Comparison of ENCODE assay signal across 8 cellular contexts in genomic region chr10:52004342-52004949, GRCh38.
DNase-seq lines count a peak whose midpoint lies in the region; ATAC-seq, FAIRE-seq and TF ChIP-seq lines count a peak whose summit lies in the region.

No MANE protein-coding gene starts in this region.

- H3K4me1 ChIP-seq in Loucy (ENCODE audit: insufficient read depth, low read length, poor library complexity, severe bottlenecking) (no peaks in the 10 kb centered on the region), K562 (replicated peaks in 1 of 2; ENCODE audit: control insufficient read depth in 2 of 2, insufficient read depth in 2 of 2, low read length in 2 of 2) (no peaks in the 10 kb centered on the region), left lung (no peaks in the 10 kb centered on the region)

- DNase-seq in DMS114 treated with DMSO at 0.1 percent for 48 hours (lab: John Stamatoyannopoulos, UW; ENCODE audit: unreplicated experiment), result peak; percentile 39
- peak; percentile 9 to 22 (median 15) for DNase-seq in K562 (ENCODE audit: extremely low read depth in 1 of 4, low spot score in 3 of 4)
- DNase-seq in left lung, result no peak
- DNase-seq in stimulated activated effector memory CD8-positive, alpha-beta T cell treated with anti-CD3 and anti-CD28 coated beads, Interleukin-12 subunit alpha, Interleukin-12 subunit beta, amount 100 ng/mL, for 72 hours (ENCODE audit: low spot score in 2 of 2), result no peak
- DNase-seq in NCI-H128 (lab: John Stamatoyannopoulos, UW; ENCODE audit: unreplicated experiment), result no peak

- H3K9me3 Mint-ChIP-seq in stimulated activated effector memory CD8-positive, alpha-beta T cell treated with anti-CD3 and anti-CD28 coated beads, Interleukin-12 subunit alpha, Interleukin-12 subunit beta, amount 100 ng/mL, for 72 hours, result peaks cover 7% of the 10 kb centered on the region
- H3K9me3 Mint-ChIP-seq in stimulated activated memory B cell treated with anti-CD40 and anti-IgM and Interleukin-4, amounts not matched to agents 10 μg/mL and 1 μg/mL and 100 μg/mL, for 72 hours, result peaks cover 13% of the 10 kb centered on the region

- no peaks in the 10 kb centered on the region for H3F3A ChIP-seq in Loucy (ENCODE audit: low read depth)

- POLR2A ChIA-PET in K562 (lab: Yijun Ruan, JAX), result no interaction called here

- no peaks in the 10 kb centered on the region for H3K9me2 ChIP-seq in Loucy (replicated peaks; ENCODE audit: low read depth, low read length)

- H4K20me1 ChIP-seq in Loucy (ENCODE audit: insufficient read depth, low read length, poor library complexity, severe bottlenecking) (no peaks in the 10 kb centered on the region), K562 (replicated peaks; ENCODE audit: control insufficient read depth, insufficient read depth, low read length) (no peaks in the 10 kb centered on the region)

- H3K4me3 ChIP-seq in Loucy (ENCODE audit: low read length, poor library complexity, severe bottlenecking), result no peak overlapping the region
- H3K4me3 ChIP-seq in K562, result no peak overlapping the region
- H3K4me3 ChIP-seq in left lung, result no peak overlapping the region

- H3K27me3 Mint-ChIP-seq in stimulated activated memory B cell treated with anti-CD40 and anti-IgM and Interleukin-4, amounts not matched to agents 10 μg/mL and 1 μg/mL and 100 μg/mL, for 72 hours, result no peaks in the 10 kb centered on the region

- H3K79me2 ChIP-seq in Loucy (ENCODE audit: insufficient read depth, low read length) (no peaks in the 10 kb centered on the region), K562 (ENCODE audit: control insufficient read depth, insufficient read depth, low read length) (no peaks in the 10 kb centered on the region)

- peak in 1 of 2 experiments; percentile 36; a peak in 1 of 4 replicates for TF ChIP-seq RAD21 in K562 (CRISPR knock-in tag; conservative IDR thresholded peaks at IDR 0.05 in 1 of 2, IDR thresholded peaks at IDR 0.05 in 1 of 2)

- no TSS peak for BruUV-seq in K562 (replicated peaks; lab: Mats Ljungman, UMichigan)

- H3K9ac ChIP-seq in Loucy (ENCODE audit: low read depth, low read length, poor library complexity, severe bottlenecking), result no peak overlapping the region
- H3K9ac ChIP-seq in K562 (ENCODE audit: insufficient read depth in 1 of 2, low read depth in 2 of 2, low read length in 2 of 2), result no peak overlapping the region

- H3K9me1 ChIP-seq in K562 (ENCODE audit: control insufficient read depth, insufficient read depth, low read length), result no peaks in the 10 kb centered on the region

- H3K36me3 ChIP-seq in Loucy (ENCODE audit: insufficient read depth, low read length) (no peaks in the 10 kb centered on the region), K562 (ENCODE audit: control insufficient read depth, insufficient read depth, low read length) (no peaks in the 10 kb centered on the region), left lung (no peaks in the 10 kb centered on the region)

- H3K4me3 Mint-ChIP-seq in stimulated activated effector memory CD8-positive, alpha-beta T cell treated with anti-CD3 and anti-CD28 coated beads, Interleukin-12 subunit alpha, Interleukin-12 subunit beta, amount 100 ng/mL, for 72 hours, result no peak overlapping the region
- no peak overlapping the region for H3K4me3 Mint-ChIP-seq in stimulated activated memory B cell treated with anti-CD40 and anti-IgM and Interleukin-4, amounts not matched to agents 10 μg/mL and 1 μg/mL and 100 μg/mL, for 72 hours

- no peak for TF ChIP-seq POLR2A in K562 (conservative IDR thresholded peaks at IDR 0.05)

- no peaks in the 10 kb centered on the region for H3K27me3 ChIP-seq in Loucy (ENCODE audit: insufficient read depth, low read length, poor library complexity, severe bottlenecking)
- H3K27me3 ChIP-seq in K562 (ENCODE audit: control insufficient read depth in 2 of 2, insufficient read depth in 2 of 2, low read length in 2 of 2), result no peaks in the 10 kb centered on the region
- H3K27me3 ChIP-seq in left lung, result no peaks in the 10 kb centered on the region

- CTCF ChIA-PET in K562 (lab: Yijun Ruan, JAX; ENCODE audit: low intra/inter-chr PET ratio), result no interaction called here

- H2AFZ ChIP-seq in Loucy (ENCODE audit: low read length) (no peak overlapping the region), K562 (ENCODE audit: low read depth, low read length) (no peak overlapping the region)

- TF ChIP-seq EP300 in K562 (IDR thresholded peaks at IDR 0.05; ENCODE audit: low read length), result no peak

- no peaks in the 10 kb centered on the region for H3K4me1 Mint-ChIP-seq in stimulated activated effector memory CD8-positive, alpha-beta T cell treated with anti-CD3 and anti-CD28 coated beads, Interleukin-12 subunit alpha, Interleukin-12 subunit beta, amount 100 ng/mL, for 72 hours
- H3K4me1 Mint-ChIP-seq in stimulated activated memory B cell treated with anti-CD40 and anti-IgM and Interleukin-4, amounts not matched to agents 10 μg/mL and 1 μg/mL and 100 μg/mL, for 72 hours, result no peaks in the 10 kb centered on the region

- in situ Hi-C loops in K562 (cut with MboI), result no loop called here

- peak; percentile 52 for FAIRE-seq in K562 (lab: Jason Lieb, UNC)

- ATAC-seq in GM21526 (IDR thresholded peaks at IDR 0.05; ENCODE audit: low FRiP score, unreplicated experiment) (peak; percentile 81), K562 (no peak), left lung (peak; percentile 63)
- no peak for ATAC-seq in stimulated activated effector memory CD8-positive, alpha-beta T cell treated with anti-CD3 and anti-CD28 coated beads, Interleukin-12 subunit alpha, Interleukin-12 subunit beta, amount 100 ng/mL, for 72 hours
- ATAC-seq in stimulated activated memory B cell treated with anti-CD40 and anti-IgM and Interleukin-4, amounts not matched to agents 10 μg/mL and 1 μg/mL and 100 μg/mL, for 72 hours, result no peak

- H3K27ac ChIP-seq in K562 (ENCODE audit: extremely low read depth, low read depth, low read length) (no peak overlapping the region), left lung (no peak overlapping the region)

- no peaks in the 10 kb centered on the region; the same call in 1 of the 2 replicates for H3K9me3 ChIP-seq in Loucy (ENCODE audit: insufficient read depth, low read depth, low read length)
- H3K9me3 ChIP-seq in K562 (replicated peaks; ENCODE audit: control insufficient read depth, insufficient read depth, low read depth, low read length), result no peaks in the 10 kb centered on the region
- H3K9me3 ChIP-seq in left lung, result peaks cover 0 to 4% of the 10 kb centered on the region in 2 donors

- no peak overlapping the region for H3K4me2 ChIP-seq in Loucy (ENCODE audit: low read depth, low read length, poor library complexity, severe bottlenecking)
- no peak overlapping the region for H3K4me2 ChIP-seq in K562 (ENCODE audit: insufficient read depth, low read length)

- WGBS in K562 (ENCODE audit: insufficient coverage, low coverage, missing lambda C conversion rate), result 1% methylated on average over 5 of the region's 5 CpGs

- no peak overlapping the region for H3K27ac Mint-ChIP-seq in stimulated activated effector memory CD8-positive, alpha-beta T cell treated with anti-CD3 and anti-CD28 coated beads, Interleukin-12 subunit alpha, Interleukin-12 subunit beta, amount 100 ng/mL, for 72 hours
- no peak overlapping the region for H3K27ac Mint-ChIP-seq in stimulated activated memory B cell treated with anti-CD40 and anti-IgM and Interleukin-4, amounts not matched to agents 10 μg/mL and 1 μg/mL and 100 μg/mL, for 72 hours

- TF ChIP-seq CTCF in Loucy (conservative IDR thresholded peaks at IDR 0.05; ENCODE audit: low read length) (peak; percentile 73), K562 (IDR thresholded peaks at IDR 0.05 in 2 of 3, conservative IDR thresholded peaks at IDR 0.05 in 1 of 3; ENCODE audit: insufficient read depth in 2 of 3, low read depth in 1 of 3, low read length in 3 of 3) (peak in 1 of 3 experiments; percentile 48; a peak in 2 of 6 replicates), left lung (IDR thresholded peaks at IDR 0.05) (peak; percentile 27 to 29)

- intact Hi-C loops in K562 (cut with micrococcal nuclease) (no loop called here), left lung (cut with DNase I) (no loop called here)

- no peaks in the 10 kb centered on the region for H3K36me3 Mint-ChIP-seq in stimulated activated effector memory CD8-positive, alpha-beta T cell treated with anti-CD3 and anti-CD28 coated beads, Interleukin-12 subunit alpha, Interleukin-12 subunit beta, amount 100 ng/mL, for 72 hours
- no peaks in the 10 kb centered on the region for H3K36me3 Mint-ChIP-seq in stimulated activated memory B cell treated with anti-CD40 and anti-IgM and Interleukin-4, amounts not matched to agents 10 μg/mL and 1 μg/mL and 100 μg/mL, for 72 hours

TF ChIP-seq in K562, 482 proteins besides CTCF, POLR2A, EP300 and RAD21:
- no peak for TF ChIP-seq ZNF512 (tag; IDR thresholded peaks at IDR 0.05)

Comparison
In these comparisons a context has a peak if more than half of its experiments do, and no peak if none do; other contexts are left out.
1. DNase-seq: peak in DMS114 treated with DMSO at 0.1 percent for 48 hours (single experiment) and K562 (4 of 4); none in left lung (0 of 2), stimulated activated effector memory CD8-positive, alpha-beta T cell treated with anti-CD3 and anti-CD28 coated beads, Interleukin-12 subunit alpha, Interleukin-12 subunit beta, amount 100 ng/mL, for 72 hours (0 of 2) and NCI-H128 (single experiment).
2. ATAC-seq: peak in GM21526 (single experiment) and left lung (single experiment); none in K562 (single experiment), stimulated activated effector memory CD8-positive, alpha-beta T cell treated with anti-CD3 and anti-CD28 coated beads, Interleukin-12 subunit alpha, Interleukin-12 subunit beta, amount 100 ng/mL, for 72 hours (single experiment) and stimulated activated memory B cell treated with anti-CD40 and anti-IgM and Interleukin-4, amounts not matched to agents 10 μg/mL and 1 μg/mL and 100 μg/mL, for 72 hours (single experiment).